Comparison of ENCODE assay signal across 32 cellular contexts in the genomic region with DNA sequence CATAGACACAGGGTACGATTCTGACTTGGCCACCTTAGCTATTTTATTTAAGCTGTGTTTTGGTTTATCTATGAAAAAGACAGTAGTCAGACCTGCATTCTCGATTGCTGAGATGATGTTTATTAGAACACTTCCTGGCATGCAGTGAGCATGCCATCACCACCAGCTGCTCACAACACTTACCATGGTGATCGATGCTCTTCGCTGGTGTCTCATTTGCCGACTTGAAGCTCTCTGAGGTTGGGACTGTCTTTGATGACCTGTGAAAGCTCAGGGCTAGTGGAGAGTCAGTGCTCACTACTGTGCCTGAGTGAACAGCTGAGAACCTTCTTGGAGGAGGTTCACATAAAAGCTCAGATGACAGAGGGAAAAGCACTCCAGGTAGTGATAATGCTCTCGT. TPM values are rescaled to one million over a fixed set of nuclear protein-coding genes. Genes with fewer than 3 reads are reported as not detected.
"Had no signal": no experiment of that assay in that cellular context is flagged by ENCODE, and none has a peak within 500 bp of the region (broad histone marks: within the 10 kb centered on the region; RNA-seq: fewer than 3 reads in every experiment).

No MANE protein-coding gene starts in this region.

- DNase-seq: colonic mucosa; effector CD8-positive, alpha-beta T cell; endodermal cell; esophagus squamous epithelium; foreskin melanocyte; glutamatergic neuron; heart right ventricle; hypothalamus; immature natural killer cell; left ventricle myocardium superior; lower lobe of right lung; naive B cell; nucleus accumbens; stimulated activated CD4-positive, alpha-beta T cell treated with anti-CD3 and anti-CD28 coated beads, Interleukin-2, amount 100 ng/mL, for 24 hours; stimulated activated CD4-positive, alpha-beta T cell treated with anti-CD3 and anti-CD28 coated beads, Interleukin-4, amount 100 ng/mL, for 24 hours; stimulated activated naive CD8-positive, alpha-beta T cell treated with anti-CD3 and anti-CD28 coated beads, Interleukin-15, Interleukin-2, amounts not matched to agents 100 U/mL and 50 U/mL, for 24 hours; substantia nigra; testis; tibial artery had no signal

- ATAC-seq: heart right ventricle; left ventricle myocardium superior; lower lobe of right lung; natural killer cell treated with Interleukin-12 subunit alpha and Interleukin-12 subunit beta and Interleukin-15 and Interleukin-18, amount 100 ng/mL, for 72 hours; sciatic nerve; stimulated activated memory B cell treated with anti-CD40 and anti-IgM and Interleukin-4, amounts not matched to agents 10 μg/mL and 1 μg/mL and 100 μg/mL, for 72 hours; stimulated activated naive CD8-positive, alpha-beta T cell treated with anti-CD3 and anti-CD28 coated beads, Interleukin-15, Interleukin-2, amounts not matched to agents 100 U/mL and 50 U/mL, for 24 hours had no signal

- H3K4me1 ChIP-seq: colonic mucosa, esophagus squamous epithelium, lower lobe of right lung, prostate gland, testis, tibial artery had no signal

- FAIRE-seq: endothelial cell of umbilical vein, keratinocyte had no signal

- H3K36me3 ChIP-seq: colonic mucosa had no signal

- H3K27ac Mint-ChIP-seq: dendritic cell treated with granulocyte-macrophage colony-stimulating factor and Interleukin-4, amounts not matched to agents 40 ng/mL and 50 ng/mL, for 4 days; endodermal cell; immature natural killer cell; memory B cell; natural killer cell treated with Interleukin-12 subunit alpha and Interleukin-12 subunit beta and Interleukin-15 and Interleukin-18, amount 100 ng/mL, for 72 hours; stimulated activated memory B cell treated with anti-CD40 and anti-IgM and Interleukin-4, amounts not matched to agents 10 μg/mL and 1 μg/mL and 100 μg/mL, for 72 hours; type B pancreatic cell had no signal

- H3K4me3 Mint-ChIP-seq: dendritic cell treated with granulocyte-macrophage colony-stimulating factor and Interleukin-4, amounts not matched to agents 40 ng/mL and 50 ng/mL, for 4 days; endodermal cell; immature natural killer cell; memory B cell; natural killer cell treated with Interleukin-12 subunit alpha and Interleukin-12 subunit beta and Interleukin-15 and Interleukin-18, amount 100 ng/mL, for 72 hours; stimulated activated memory B cell treated with anti-CD40 and anti-IgM and Interleukin-4, amounts not matched to agents 10 μg/mL and 1 μg/mL and 100 μg/mL, for 72 hours; type B pancreatic cell had no signal

- H3K27me3 ChIP-seq: colonic mucosa, esophagus squamous epithelium, heart right ventricle, right atrium auricular region, testis, tibial artery had no signal

- H3K4me1 Mint-ChIP-seq: endodermal cell; memory B cell; stimulated activated memory B cell treated with anti-CD40 and anti-IgM and Interleukin-4, amounts not matched to agents 10 μg/mL and 1 μg/mL and 100 μg/mL, for 72 hours had no signal

- H3K4me3 ChIP-seq: colonic mucosa, esophagus squamous epithelium, heart right ventricle, lower lobe of right lung, prostate gland, right atrium auricular region, testis, tibial artery had no signal

- H3K27ac ChIP-seq: colonic mucosa, esophagus squamous epithelium, heart right ventricle, lower lobe of right lung, prostate gland, right atrium auricular region, testis, tibial artery had no signal

- H3K9me3 ChIP-seq: colonic mucosa, esophagus squamous epithelium, heart right ventricle, lower lobe of right lung, prostate gland, right atrium auricular region, testis, tibial artery had no signal

- H3K27me3 Mint-ChIP-seq: dendritic cell treated with granulocyte-macrophage colony-stimulating factor and Interleukin-4, amounts not matched to agents 40 ng/mL and 50 ng/mL, for 4 days; memory B cell; naive B cell; natural killer cell treated with Interleukin-12 subunit alpha and Interleukin-12 subunit beta and Interleukin-15 and Interleukin-18, amount 100 ng/mL, for 72 hours; stimulated activated memory B cell treated with anti-CD40 and anti-IgM and Interleukin-4, amounts not matched to agents 10 μg/mL and 1 μg/mL and 100 μg/mL, for 72 hours; type B pancreatic cell had no signal

- H3K9me3 Mint-ChIP-seq: dendritic cell treated with granulocyte-macrophage colony-stimulating factor and Interleukin-4, amounts not matched to agents 40 ng/mL and 50 ng/mL, for 4 days; endodermal cell; immature natural killer cell; memory B cell; naive B cell; natural killer cell treated with Interleukin-12 subunit alpha and Interleukin-12 subunit beta and Interleukin-15 and Interleukin-18, amount 100 ng/mL, for 72 hours; stimulated activated memory B cell treated with anti-CD40 and anti-IgM and Interleukin-4, amounts not matched to agents 10 μg/mL and 1 μg/mL and 100 μg/mL, for 72 hours; type B pancreatic cell had no signal

RNA-seq across cellular contexts. Expression of a gene that starts 4.4 kb away (rescaled TPM):
- total RNA-seq: chondrocyte, colonic mucosa, epithelial cell of proximal tubule, esophagus squamous epithelium had no signal
- polyA plus RNA-seq: endothelial cell of umbilical vein, immature natural killer cell, keratinocyte, urinary bladder had no signal
